Comparison of ENCODE assay signal across 20 cellular contexts in genomic region chr11:105361651-105362050, GRCh38.
DNase-seq lines count a peak whose midpoint lies in the region; ATAC-seq, FAIRE-seq and TF ChIP-seq lines count a peak whose summit lies in the region.
"Had no signal": no experiment of that assay in that cellular context is flagged by ENCODE, and none has a peak within 500 bp of the region (broad histone marks: within the 10 kb centered on the region; RNA-seq: fewer than 3 reads in every experiment).

No MANE protein-coding gene starts in this region.

- H3K9ac ChIP-seq in keratinocyte (ENCODE audit: control insufficient read depth, extremely low read depth, insufficient read depth, low read length): no peak overlapping the region
- H3K9ac ChIP-seq: KMS-11 had no signal

- no peak for FAIRE-seq in bronchial epithelial cell (lab: Jason Lieb, UNC)
- FAIRE-seq in keratinocyte (lab: Jason Lieb, UNC): peak; percentile 46
- FAIRE-seq: G401.6, GM12891, GM19239, H1, HepG2 had no signal

- H3K4me2 ChIP-seq in keratinocyte (ENCODE audit: control insufficient read depth, extremely low read depth, insufficient read depth, low read depth, low read length): peak overlapping the region; percentile 25
- H3K4me2 ChIP-seq: KMS-11 had no signal

- TF ChIP-seq CTCF in bronchial epithelial cell (IDR thresholded peaks at IDR 0.05; ENCODE audit: insufficient read depth, low read length, severe bottlenecking) (no peak), keratinocyte (optimal IDR thresholded peaks at IDR 0.05 in 1 of 3, IDR thresholded peaks at IDR 0.05 in 1 of 3, conservative IDR thresholded peaks at IDR 0.05 in 1 of 3; ENCODE audit: extremely low read depth in 1 of 3, insufficient read depth in 2 of 3, low read length in 3 of 3) (no peak)

- no peaks in the 10 kb centered on the region for H3K36me3 ChIP-seq in bronchial epithelial cell (ENCODE audit: control insufficient read depth, insufficient read depth, low read length)
- H3K36me3 ChIP-seq in keratinocyte (ENCODE audit: control insufficient read depth in 2 of 2, extremely low read depth in 1 of 2, insufficient read depth in 2 of 2, low read length in 2 of 2): no peaks in the 10 kb centered on the region
- H3K36me3 ChIP-seq: HAP-1 had no signal

- H3K27me3 ChIP-seq in bronchial epithelial cell (ENCODE audit: control insufficient read depth, insufficient read depth, low read length) (no peaks in the 10 kb centered on the region), keratinocyte (ENCODE audit: control insufficient read depth, extremely low read depth, insufficient read depth, low read length) (no peaks in the 10 kb centered on the region)

- dilution Hi-C loops in keratinocyte (cut with MboI; ENCODE audit: extremely low pct_ligation_motif_present, low sequenced_read_pairs): no loop called here

- no peak overlapping the region for H3K27ac ChIP-seq in keratinocyte (ENCODE audit: control insufficient read depth, insufficient read depth, low read length)
- H3K27ac ChIP-seq: 22Rv1, KMS-11 had no signal

- no peak for ATAC-seq in HG02623 (IDR thresholded peaks at IDR 0.05; ENCODE audit: unreplicated experiment)
- ATAC-seq in GM18498 (IDR thresholded peaks at IDR 0.05; ENCODE audit: unreplicated experiment): no peak
- ATAC-seq: HepG2 had no signal

- peak overlapping the region; percentile 45 for H2AFZ ChIP-seq in keratinocyte (ENCODE audit: control insufficient read depth, low read length)

- H3K9me3 ChIP-seq in keratinocyte (ENCODE audit: control insufficient read depth, low read depth, low read length): no peaks in the 10 kb centered on the region
- H3K9me3 ChIP-seq: Caco-2, HAP-1 had no signal

- peak; percentile 8 for DNase-seq in NCI-H2029 (lab: John Stamatoyannopoulos, UW)
- DNase-seq in NCI-H2029 treated with DMSO at 0.1 percent for 48 hours (lab: John Stamatoyannopoulos, UW): no peak
- peak; percentile 6 for DNase-seq in HT1080 (ENCODE audit: low read depth)
- DNase-seq in bronchial epithelial cell (ENCODE audit: low read depth): peak; percentile 76
- no peak for DNase-seq in keratinocyte (ENCODE audit: low read depth, low spot score)
- DNase-seq in cerebellar nuclear complex (lab: John Stamatoyannopoulos, UW): no peak
- DNase-seq: Caco-2; CD8-positive, alpha-beta memory T cell; DMS79; HFFc6 had no signal

- no peaks in the 10 kb centered on the region for H4K20me1 ChIP-seq in keratinocyte (ENCODE audit: control insufficient read depth, extremely low read depth, insufficient read depth, low read length)

- no peaks in the 10 kb centered on the region for H3K79me2 ChIP-seq in keratinocyte (ENCODE audit: control insufficient read depth, insufficient read depth, low read length)

- H3K9me1 ChIP-seq in keratinocyte (ENCODE audit: control insufficient read depth, extremely low read depth, insufficient read depth, low read length): no peaks in the 10 kb centered on the region

- H3K4me3 ChIP-seq in bronchial epithelial cell (ENCODE audit: low read depth, low read length) (no peak overlapping the region), keratinocyte (ENCODE audit: control insufficient read depth in 2 of 3, extremely low read depth in 1 of 3, insufficient read depth in 2 of 3, low read depth in 1 of 3, low read length in 3 of 3) (no peak overlapping the region)
- H3K4me3 ChIP-seq: HAP-1 had no signal

- H3K4me1 ChIP-seq in keratinocyte (ENCODE audit: control insufficient read depth, extremely low read depth, insufficient read depth, low read length): peaks cover 5% of the 10 kb centered on the region
- H3K4me1 ChIP-seq: Caco-2, HAP-1 had no signal

Comparison
In these comparisons a context has a peak if more than half of its experiments do, and no peak if none do; other contexts are left out.
1. DNase-seq: peak in NCI-H2029 (single experiment), HT1080 (single experiment) and bronchial epithelial cell (single experiment); none in NCI-H2029 treated with DMSO at 0.1 percent for 48 hours (single experiment), keratinocyte (single experiment) and cerebellar nuclear complex (0 of 2).